In genomic region chr14:49768301-49769121, GRCh38 we compare ENCODE assay signal across 1 cellular context.
TF ChIP-seq lines count a peak whose summit lies in the region.

No MANE protein-coding gene starts in this region.

TF ChIP-seq in HepG2, 621 proteins besides CTCF, POLR2A, EP300 and RAD21 (continued from another document and continues in another):
- TF ChIP-seq REST (IDR thresholded peaks at IDR 0.05; ENCODE audit: borderline replicate concordance in 1 of 2, low read depth in 1 of 2, low read length in 2 of 2) (peak in 1 of 2 experiments; percentile 21; a peak in 1 of 4 replicates), THYN1 (CRISPR knock-in tag; IDR thresholded peaks at IDR 0.05; ENCODE audit: borderline replicate concordance, low read depth) (no peak), YEATS2 (CRISPR knock-in tag; IDR thresholded peaks at IDR 0.05; ENCODE audit: borderline replicate concordance) (no peak), ZKSCAN5 (CRISPR knock-in tag; IDR thresholded peaks at IDR 0.05) (no peak), SOX6 (IDR thresholded peaks at IDR 0.05) (no peak), SOX6 (CRISPR knock-in tag; IDR thresholded peaks at IDR 0.05) (no peak), ZHX1 (CRISPR knock-in tag; IDR thresholded peaks at IDR 0.05; ENCODE audit: low read depth) (peak; percentile 33; the same call in 1 of the 2 replicates), RFXANK (CRISPR knock-in tag; IDR thresholded peaks at IDR 0.05) (no peak), ZFAT (CRISPR knock-in tag; conservative IDR thresholded peaks at IDR 0.05) (no peak), CENPX (CRISPR knock-in tag; IDR thresholded peaks at IDR 0.05) (no peak), ZSCAN22 (CRISPR knock-in tag; IDR thresholded peaks at IDR 0.05) (no peak), RBFOX2 (IDR thresholded peaks at IDR 0.05; ENCODE audit: low read depth, low read length) (peak; percentile 87), CHD4 (IDR thresholded peaks at IDR 0.05; ENCODE audit: borderline replicate concordance, low read length) (no peak), CAMTA2 (CRISPR knock-in tag; IDR thresholded peaks at IDR 0.05; ENCODE audit: borderline replicate concordance) (no peak), HNRNPUL1 (IDR thresholded peaks at IDR 0.05; ENCODE audit: low read depth, low read length) (no peak), ZNF770 (CRISPR knock-in tag; IDR thresholded peaks at IDR 0.05) (no peak), HOXA5 (CRISPR knock-in tag; IDR thresholded peaks at IDR 0.05) (no peak), ZNF280B (CRISPR knock-in tag; IDR thresholded peaks at IDR 0.05; ENCODE audit: borderline replicate concordance) (0 out of 2 replicates have a peak, but pooled peaks have one; percentile 46), ZNF691 (CRISPR knock-in tag; IDR thresholded peaks at IDR 0.05; ENCODE audit: borderline replicate concordance, low read depth) (no peak; the same call in 1 of the 2 replicates), KIAA2018 (CRISPR knock-in tag; IDR thresholded peaks at IDR 0.05; ENCODE audit: borderline replicate concordance) (no peak), ZNF776 (CRISPR knock-in tag; IDR thresholded peaks at IDR 0.05) (0 out of 2 replicates have a peak, but pooled peaks have one; percentile 20), GLI4 (CRISPR knock-in tag; IDR thresholded peaks at IDR 0.05; ENCODE audit: borderline replicate concordance) (peak; percentile 59), ZNF234 (CRISPR knock-in tag; conservative IDR thresholded peaks at IDR 0.05) (no peak), FOSL2 (CRISPR knock-in tag; IDR thresholded peaks at IDR 0.05) (peak; percentile 15; the same call in 1 of the 2 replicates), ZNF761 (CRISPR knock-in tag; conservative IDR thresholded peaks at IDR 0.05) (no peak), TERF1 (CRISPR knock-in tag; IDR thresholded peaks at IDR 0.05) (no peak), SNAPC2 (CRISPR knock-in tag; IDR thresholded peaks at IDR 0.05) (peak; percentile 32; the same call in 1 of the 2 replicates), MIXL1 (CRISPR knock-in tag; IDR thresholded peaks at IDR 0.05) (no peak), TBX3 (IDR thresholded peaks at IDR 0.05; ENCODE audit: borderline replicate concordance) (no peak), NR2F2 (IDR thresholded peaks at IDR 0.05; ENCODE audit: borderline replicate concordance, low read depth) (no peak), ZNF33B (CRISPR knock-in tag; IDR thresholded peaks at IDR 0.05) (no peak), FUBP1 (CRISPR knock-in tag; IDR thresholded peaks at IDR 0.05; ENCODE audit: borderline replicate concordance) (no peak), SATB2 (CRISPR knock-in tag; IDR thresholded peaks at IDR 0.05) (no peak), ZNF160 (CRISPR knock-in tag; IDR thresholded peaks at IDR 0.05) (0 out of 2 replicates have a peak, but pooled peaks have one; percentile 9), HOXA9 (CRISPR knock-in tag; IDR thresholded peaks at IDR 0.05; ENCODE audit: borderline replicate concordance) (peak; percentile 69), ZNF207 (IDR thresholded peaks at IDR 0.05; ENCODE audit: borderline replicate concordance) (no peak), ELF4 (CRISPR knock-in tag; IDR thresholded peaks at IDR 0.05; ENCODE audit: borderline replicate concordance) (no peak), ZNF703 (CRISPR knock-in tag; IDR thresholded peaks at IDR 0.05; ENCODE audit: borderline replicate concordance) (no peak), PRPF4 (IDR thresholded peaks at IDR 0.05; ENCODE audit: low read depth, low read length, poor library complexity, severe bottlenecking) (no peak)
